ENCODE assay signal across 8 cellular contexts in the genomic region with DNA sequence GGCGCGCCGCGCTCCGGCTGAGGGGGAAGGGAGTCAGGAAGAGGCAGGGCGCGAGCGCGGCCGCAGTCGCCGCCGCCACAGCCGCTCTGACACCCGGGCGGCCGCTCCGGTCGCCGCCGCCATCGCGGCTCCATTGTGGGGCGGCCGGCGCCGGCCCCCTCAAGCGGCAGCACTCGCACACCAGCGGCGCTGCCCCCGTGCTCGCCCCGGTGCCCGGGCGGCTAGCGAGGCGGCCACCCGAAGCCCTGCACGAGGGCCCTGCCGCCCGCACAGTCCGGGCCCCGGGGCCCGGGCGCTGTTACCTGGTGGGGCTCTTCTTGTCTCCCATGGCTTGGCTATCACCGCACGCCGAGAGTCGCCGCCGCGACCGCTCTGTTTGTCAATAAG. TPM values are rescaled to one million over a fixed set of nuclear protein-coding genes. Genes with fewer than 3 reads are reported as not detected.
DNase-seq lines count a peak whose midpoint lies in the region; ATAC-seq and TF ChIP-seq lines count a peak whose summit lies in the region.

No MANE protein-coding gene starts in this region.

- TF ChIP-seq CTCF in fibroblast of pulmonary artery (IDR thresholded peaks at IDR 0.05; ENCODE audit: low read length, missing control alignments) = no peak

- H3K9me3 ChIP-seq in SJCRH30 (replicated peaks) = no peaks in the 10 kb centered on the region

- H3K36me3 ChIP-seq in SJCRH30 = peaks cover 15% of the 10 kb centered on the region; the same call in 1 of the 2 replicates
- H3K36me3 ChIP-seq in rectal smooth muscle tissue (ENCODE audit: control insufficient read depth, insufficient read depth, low read length) = no peaks in the 10 kb centered on the region

- ATAC-seq in GM18505 (IDR thresholded peaks at IDR 0.05; ENCODE audit: unreplicated experiment) (peak; percentile 35), HG02571 (IDR thresholded peaks at IDR 0.05; ENCODE audit: unreplicated experiment) (peak; percentile 29), HG03378 (IDR thresholded peaks at IDR 0.05; ENCODE audit: unreplicated experiment) (no peak)

- no peak for TF ChIP-seq POLR2A in GM18505 (IDR thresholded peaks at IDR 0.05; ENCODE audit: borderline replicate concordance, extremely low read depth, insufficient read depth, insufficient read length)

- no peak for DNase-seq in SJCRH30
- no peak for DNase-seq in fibroblast of pulmonary artery (ENCODE audit: low read depth)
- no peak for DNase-seq in LoVo (ENCODE audit: low spot score)
- no peak for DNase-seq in GF-D8 (lab: John Stamatoyannopoulos, UW)

- peak overlapping the region; percentile 98 for H3K4me3 ChIP-seq in SJCRH30
- peak overlapping the region; percentile 74 for H3K4me3 ChIP-seq in fibroblast of pulmonary artery (replicated peaks; ENCODE audit: low read depth, low read length)
- peak overlapping the region; percentile 73 for H3K4me3 ChIP-seq in rectal smooth muscle tissue (ENCODE audit: low read length)

- H3K9ac ChIP-seq in rectal smooth muscle tissue (ENCODE audit: low read length) = peak overlapping the region; percentile 39

- no peaks in the 10 kb centered on the region for H3K27me3 ChIP-seq in SJCRH30
- no peaks in the 10 kb centered on the region for H3K27me3 ChIP-seq in rectal smooth muscle tissue (ENCODE audit: control insufficient read depth, insufficient read depth, low read length)

- peaks cover 11% of the 10 kb centered on the region; the same call in 1 of the 2 replicates for H3K4me1 ChIP-seq in SJCRH30
- peaks cover 3% of the 10 kb centered on the region for H3K4me1 ChIP-seq in rectal smooth muscle tissue (ENCODE audit: control insufficient read depth, insufficient read depth, low read length)

- H3K27ac ChIP-seq in SJCRH30 = peak overlapping the region; percentile 54; the same call in 1 of the 2 replicates
- H3K27ac ChIP-seq in rectal smooth muscle tissue (ENCODE audit: low read depth, low read length) = peak overlapping the region; percentile 68

RNA-seq across cellular contexts. Expression of a gene that starts 0.2 kb away (rescaled TPM):
- 25.2 and 31.5 TPM in 2 replicates for total RNA-seq in SJCRH30 (2014; rRNA removed; shearing (Covaris generic))
